ENCODE assay signal across 8 cellular contexts in genomic region chr22:17213976-17214375, GRCh38. TPM values are rescaled to one million over a fixed set of nuclear protein-coding genes. Genes with fewer than 3 reads are reported as not detected.
DNase-seq lines count a peak whose midpoint lies in the region; ATAC-seq and TF ChIP-seq lines count a peak whose summit lies in the region.

No MANE protein-coding gene starts in this region.

- no peak overlapping the region for H3K4me3 Mint-ChIP-seq in CD14-positive monocyte
- no peak overlapping the region for H3K4me3 Mint-ChIP-seq in activated CD4-positive, alpha-beta memory T cell treated with anti-CD3 and anti-CD28 coated beads for 36 hours

- CTCF ChIA-PET in activated CD4-positive, alpha-beta memory T cell treated with anti-CD3 and anti-CD28 coated beads for 36 hours (lab: Charles Lee) = interaction anchor here (1.6 kb wide), 1 partner anchor 288 kb away, joined by 7 read pairs; no protein-coding TSS in a partner anchor

- no peak overlapping the region for H3K27ac ChIP-seq in Karpas-422 (ENCODE audit: low read length)

- no peaks in the 10 kb centered on the region for H3K27me3 ChIP-seq in Karpas-422 (ENCODE audit: low read length)

- intact Hi-C loops in CD14-positive monocyte (cut with micrococcal nuclease) = loop anchor here (5.0 to 10.0 kb wide), 2 partner anchors 59 to 288 kb away; partner anchors contain the start of gene HDHD5 (in 1 of the 2)
- intact Hi-C loops in activated CD4-positive, alpha-beta memory T cell treated with anti-CD3 and anti-CD28 coated beads for 36 hours (cut with micrococcal nuclease) = no loop called here

- peaks cover 28% of the 10 kb centered on the region for H3K79me2 ChIP-seq in Karpas-422 (ENCODE audit: low read length)

- peaks cover 28% of the 10 kb centered on the region for H3K4me1 ChIP-seq in Karpas-422 (ENCODE audit: low read length)

- no peaks in the 10 kb centered on the region for H3K36me3 ChIP-seq in Karpas-422 (ENCODE audit: insufficient read depth, low read length)

- H3K4me3 ChIP-seq in Karpas-422 (ENCODE audit: low read length) = no peak overlapping the region
- no peak overlapping the region for H3K4me3 ChIP-seq in fibroblast of pulmonary artery (replicated peaks; ENCODE audit: low read depth, low read length)
- H3K4me3 ChIP-seq in retinal pigment epithelial cell (ENCODE audit: low read length) = no peak overlapping the region

- DNase-seq in CD14-positive monocyte (ENCODE audit: low spot score) (peak; percentile 65), Karpas-422 (peak; percentile 69), fibroblast of pulmonary artery (ENCODE audit: low read depth) (peak; percentile 55), retinal pigment epithelial cell (ENCODE audit: low read depth) (no peak)
- peak; percentile 66 for DNase-seq in activated CD4-positive, alpha-beta memory T cell treated with anti-CD3 and anti-CD28 coated beads for 36 hours

- H3K9me3 ChIP-seq in Karpas-422 (ENCODE audit: low read length) = no peaks in the 10 kb centered on the region

- TF ChIP-seq CTCF in CD14-positive monocyte (IDR thresholded peaks at IDR 0.05) (peak; percentile 64), fibroblast of pulmonary artery (IDR thresholded peaks at IDR 0.05; ENCODE audit: low read length, missing control alignments) (peak; percentile 46), retinal pigment epithelial cell (conservative IDR thresholded peaks at IDR 0.05; ENCODE audit: low read depth, low read length) (peak; percentile 47)

- H4K20me1 ChIP-seq in Karpas-422 (ENCODE audit: insufficient read depth, low read depth, low read length) = no peaks in the 10 kb centered on the region

- no peaks in the 10 kb centered on the region for H3K9me2 ChIP-seq in Karpas-422 (replicated peaks; ENCODE audit: insufficient read depth, low read length)

- H3K9ac ChIP-seq in Karpas-422 (ENCODE audit: low read length) = no peak overlapping the region

- peaks cover 0 to 1% (median 0%) of the 10 kb centered on the region in 3 donors for H3K27me3 Mint-ChIP-seq in CD14-positive monocyte (ENCODE audit: low read depth in 3 of 3)
- no peaks in the 10 kb centered on the region for H3K27me3 Mint-ChIP-seq in activated CD4-positive, alpha-beta memory T cell treated with anti-CD3 and anti-CD28 coated beads for 36 hours

- peak overlapping the region; percentile 43 to 89 (median 85) for H3K27ac Mint-ChIP-seq in CD14-positive monocyte
- no peak overlapping the region for H3K27ac Mint-ChIP-seq in activated CD4-positive, alpha-beta memory T cell treated with anti-CD3 and anti-CD28 coated beads for 36 hours

- POLR2A ChIA-PET in activated CD4-positive, alpha-beta memory T cell treated with anti-CD3 and anti-CD28 coated beads for 36 hours (lab: Charles Lee) = interaction anchor here (1.3 kb wide), 1 partner anchor 42 kb away, joined by 5 read pairs; no protein-coding TSS in a partner anchor

- no peak overlapping the region for H3K4me2 ChIP-seq in Karpas-422 (ENCODE audit: low read depth, low read length, poor library complexity, severe bottlenecking)

- peaks cover 41% of the 10 kb centered on the region for H3K4me1 Mint-ChIP-seq in CD14-positive monocyte
- peaks cover 35% of the 10 kb centered on the region for H3K4me1 Mint-ChIP-seq in activated CD4-positive, alpha-beta memory T cell treated with anti-CD3 and anti-CD28 coated beads for 36 hours (ENCODE audit: low read depth)

- H2AFZ ChIP-seq in Karpas-422 (ENCODE audit: low read length) = no peak overlapping the region

- peaks cover 40 to 60% of the 10 kb centered on the region in 2 donors for H3K36me3 Mint-ChIP-seq in CD14-positive monocyte
- H3K36me3 Mint-ChIP-seq in activated CD4-positive, alpha-beta memory T cell treated with anti-CD3 and anti-CD28 coated beads for 36 hours = no peaks in the 10 kb centered on the region

- no peak for ATAC-seq in GM19035 (IDR thresholded peaks at IDR 0.05; ENCODE audit: unreplicated experiment)
- no peak for ATAC-seq in GM18873 (IDR thresholded peaks at IDR 0.05; ENCODE audit: low FRiP score, unreplicated experiment)
- ATAC-seq in HG03521 (IDR thresholded peaks at IDR 0.05; ENCODE audit: unreplicated experiment) = no peak

- H3K9me3 Mint-ChIP-seq in CD14-positive monocyte = peaks cover 0 to 2% (median 0%) of the 10 kb centered on the region in 7 donors
- H3K9me3 Mint-ChIP-seq in activated CD4-positive, alpha-beta memory T cell treated with anti-CD3 and anti-CD28 coated beads for 36 hours = no peaks in the 10 kb centered on the region

RNA-seq across cellular contexts. Expression of gene ADA2, which starts 5.3 kb away (rescaled TPM):
- polyA plus RNA-seq in CD14-positive monocyte = 100 to 1,000 TPM; 336 to 553 TPM
- 38.5 and 43.6 TPM in 2 replicates for total RNA-seq in Karpas-422 (2014; rRNA removed; shearing (Covaris generic); ENCODE audit: low replicate concordance)
- 1 to 10 TPM; 1.5 to 2.2 TPM for total RNA-seq in activated CD4-positive, alpha-beta memory T cell treated with anti-CD3 and anti-CD28 coated beads for 36 hours

RNA-seq across cellular contexts. Expression of gene HDHD5, which starts 54.9 kb away (rescaled TPM):
- 100 to 1,000 TPM in 1 of 2 donors, 10 to 100 TPM in 1; 79.9 to 119 TPM for polyA plus RNA-seq in CD14-positive monocyte
- total RNA-seq in Karpas-422 (2014; rRNA removed; shearing (Covaris generic); ENCODE audit: low replicate concordance) = 29.8 and 61.2 TPM in 2 replicates
- total RNA-seq in activated CD4-positive, alpha-beta memory T cell treated with anti-CD3 and anti-CD28 coated beads for 36 hours = 10 to 100 TPM; 42.2 to 42.9 TPM

Comparison
In these comparisons a context has a peak if more than half of its experiments do, and no peak if none do; other contexts are left out.
1. RNA of gene ADA2, which starts 5.3 kb away (total RNA-seq): 38.5 to 43.6 TPM in Karpas-422; 1.5 to 2.2 TPM in activated CD4-positive, alpha-beta memory T cell treated with anti-CD3 and anti-CD28 coated beads for 36 hours; every median in the first group is over 10 times any median in the second.
2. Peak in every context shown above with its lines, with median percentiles within 50 percentile points of each other: CTCF ChIP-seq.